Comparison of ENCODE assay signal across 9 cellular contexts in genomic region chr10:132627736-132628512, GRCh38.
DNase-seq lines count a peak whose midpoint lies in the region; ATAC-seq and TF ChIP-seq lines count a peak whose summit lies in the region.
"Had no signal": no experiment of that assay in that cellular context is flagged by ENCODE, and none has a peak within 500 bp of the region (broad histone marks: within the 10 kb centered on the region; RNA-seq: fewer than 3 reads in every experiment).

No MANE protein-coding gene starts in this region.

- no peak overlapping the region for H3K27ac ChIP-seq in naive thymus-derived CD4-positive, alpha-beta T cell (ENCODE audit: low read depth, low read length)

- peaks cover 2% of the 10 kb centered on the region for H3K27me3 Mint-ChIP-seq in HFFc6 (ENCODE audit: insufficient read depth)
- H3K27me3 Mint-ChIP-seq in naive thymus-derived CD4-positive, alpha-beta T cell, result no peaks in the 10 kb centered on the region
- H3K27me3 Mint-ChIP-seq: IgD-negative memory B cell had no signal

- H3K9me3 ChIP-seq in naive thymus-derived CD4-positive, alpha-beta T cell (ENCODE audit: control insufficient read depth in 2 of 3, low read length in 3 of 3), result no peaks in the 10 kb centered on the region

- TF ChIP-seq CTCF in HFFc6 (IDR thresholded peaks at IDR 0.05), result no peak

- H3K4me1 ChIP-seq in naive thymus-derived CD4-positive, alpha-beta T cell (ENCODE audit: control insufficient read depth in 2 of 2, insufficient read depth in 2 of 2, low read length in 2 of 2), result peaks cover 0 to 7% of the 10 kb centered on the region in 2 donors

- peak overlapping the region; percentile 77 for H3K4me3 Mint-ChIP-seq in HFFc6
- peak overlapping the region in 7 of 10 donors; percentile 21 to 65 (median 25) for H3K4me3 Mint-ChIP-seq in naive thymus-derived CD4-positive, alpha-beta T cell

- POLR2A ChIA-PET in naive thymus-derived CD4-positive, alpha-beta T cell (lab: Charles Lee), result no interaction called here

- CTCF ChIA-PET in naive thymus-derived CD4-positive, alpha-beta T cell (lab: Charles Lee), result no interaction called here

- peaks cover 37% of the 10 kb centered on the region for H3K4me1 Mint-ChIP-seq in HFFc6 (ENCODE audit: low read depth)
- H3K4me1 Mint-ChIP-seq in naive thymus-derived CD4-positive, alpha-beta T cell, result peaks cover 16 to 64% (median 48%) of the 10 kb centered on the region in 7 donors

- peaks cover 6% of the 10 kb centered on the region; the same call in 1 of the 2 replicates for H3K36me3 Mint-ChIP-seq in HFFc6 (ENCODE audit: low read depth)
- H3K36me3 Mint-ChIP-seq in naive thymus-derived CD4-positive, alpha-beta T cell, result no peaks in the 10 kb centered on the region
- H3K36me3 Mint-ChIP-seq: IgD-negative memory B cell had no signal

- peak; percentile 52 for ATAC-seq in naive thymus-derived CD4-positive, alpha-beta T cell
- ATAC-seq in GM18519 (IDR thresholded peaks at IDR 0.05; ENCODE audit: low FRiP score, unreplicated experiment) (no peak), GM18870 (IDR thresholded peaks at IDR 0.05; ENCODE audit: unreplicated experiment) (no peak)

- DNase-seq in AG08395 (ENCODE audit: low spot score) (peak; percentile 83), HFFc6 (peak; percentile 16), epidermal melanocyte (ENCODE audit: insufficient read length, low spot score) (peak; percentile 85), NCI-H510A treated with DMSO at 0.1 percent for 48 hours (lab: John Stamatoyannopoulos, UW) (no peak)
- peak in 1 of 9 donors; percentile 11 for DNase-seq in naive thymus-derived CD4-positive, alpha-beta T cell
- DNase-seq in activated CD8-positive, alpha-beta memory T cell treated with anti-CD3 and anti-CD28 coated beads, Interleukin-2, amount 50 U/mL, for 4 hours, result no peak

- H3K9me3 Mint-ChIP-seq in HFFc6, result no peaks in the 10 kb centered on the region
- no peaks in the 10 kb centered on the region for H3K9me3 Mint-ChIP-seq in naive thymus-derived CD4-positive, alpha-beta T cell

- no peaks in the 10 kb centered on the region for H3K27me3 ChIP-seq in naive thymus-derived CD4-positive, alpha-beta T cell (ENCODE audit: control insufficient read depth in 2 of 2, insufficient read depth in 2 of 2, low read length in 2 of 2)

- H3K4me3 ChIP-seq in naive thymus-derived CD4-positive, alpha-beta T cell (ENCODE audit: low read length), result no peak overlapping the region

- H3K27ac Mint-ChIP-seq in HFFc6, result peak overlapping the region; percentile 91
- peak overlapping the region in 7 of 9 donors; percentile 36 to 87 (median 72) for H3K27ac Mint-ChIP-seq in naive thymus-derived CD4-positive, alpha-beta T cell

- intact Hi-C loops in naive thymus-derived CD4-positive, alpha-beta T cell (cut with micrococcal nuclease), result loop anchor here in 1 of 2 donors (2.0 kb wide), 1 partner anchor 91 kb away; the partner anchor contains the start of gene INPP5A

- H3K36me3 ChIP-seq in naive thymus-derived CD4-positive, alpha-beta T cell (ENCODE audit: control insufficient read depth in 2 of 3, insufficient read depth in 3 of 3, low read length in 3 of 3), result no peaks in the 10 kb centered on the region

Comparison
In these comparisons a context has a peak if more than half of its experiments do, and no peak if none do; other contexts are left out.
1. DNase-seq: peak in AG08395 (single experiment), HFFc6 (single experiment) and epidermal melanocyte (single experiment); none in NCI-H510A treated with DMSO at 0.1 percent for 48 hours (single experiment) and activated CD8-positive, alpha-beta memory T cell treated with anti-CD3 and anti-CD28 coated beads, Interleukin-2, amount 50 U/mL, for 4 hours (single experiment).